Comparison of ENCODE assay signal across 8 cellular contexts in the genomic region with DNA sequence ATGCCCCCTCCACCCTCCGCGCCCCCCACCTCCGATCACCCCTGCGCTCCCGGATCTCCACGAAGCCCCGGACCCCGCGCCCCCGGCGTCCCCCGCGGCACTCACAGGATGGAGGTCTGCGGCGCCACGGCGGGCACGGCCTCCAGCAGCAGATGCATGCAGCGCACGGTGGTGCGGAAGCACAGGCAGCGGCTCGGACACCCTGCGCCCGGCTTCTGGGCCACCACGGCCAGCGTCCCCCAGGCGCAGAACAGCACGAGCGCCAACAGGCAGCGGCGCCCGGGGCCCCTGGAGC. TPM values are rescaled to one million over a fixed set of nuclear protein-coding genes. Genes with fewer than 3 reads are reported as not detected.
A peak's percentile ranks its signal among the peaks of the same experiment; 100 is the strongest.
DNase-seq lines count a peak whose midpoint lies in the region; ATAC-seq, FAIRE-seq and TF ChIP-seq lines count a peak whose summit lies in the region.

No MANE protein-coding gene starts in this region.

- H3K36me3 ChIP-seq in HUES48 (ENCODE audit: control insufficient read depth, insufficient read depth, low read length) (no peaks in the 10 kb centered on the region), ascending aorta (no peaks in the 10 kb centered on the region), iPS DF 6.9 (ENCODE audit: control insufficient read depth, insufficient read depth, low read length) (no peaks in the 10 kb centered on the region; the same call in 1 of the 2 replicates), small intestine (ENCODE audit: control insufficient read depth in 2 of 2, insufficient read depth in 2 of 2, low read length in 2 of 2) (no peaks in the 10 kb centered on the region)

- no peak overlapping the region for H3K4me3 Mint-ChIP-seq in effector memory CD8-positive, alpha-beta T cell

- intact Hi-C loops in ascending aorta (cut with DNase I): loop anchor here (1.0 to 5.0 kb wide), 6 partner anchors 37 to 1067 kb away; a partner anchor contains a TSS

- WGBS in iPS DF 6.9 (ENCODE audit: insufficient coverage, insufficient read length): no CpG with 5 or more reads among the region's 33 CpGs
- WGBS in small intestine, 3 donors: 2 to 11% (median 6%) methylated on average over 12 to 33 of the region's 33 CpGs

- H3K27me3 Mint-ChIP-seq in effector memory CD8-positive, alpha-beta T cell: peaks cover 12 to 59% of the 10 kb centered on the region in 2 donors

- no peaks in the 10 kb centered on the region for H3K9me3 ChIP-seq in HUES48 (ENCODE audit: control insufficient read depth, insufficient read depth, low read length)
- no peaks in the 10 kb centered on the region for H3K9me3 ChIP-seq in ascending aorta
- no peaks in the 10 kb centered on the region for H3K9me3 ChIP-seq in iPS DF 6.9 (ENCODE audit: control insufficient read depth, insufficient read depth, low read length)
- no peaks in the 10 kb centered on the region for H3K9me3 ChIP-seq in small intestine (ENCODE audit: control insufficient read depth, low read depth)

- H3K9ac ChIP-seq in HUES48 (ENCODE audit: low read depth, low read length): peak overlapping the region; percentile 63; the same call in 1 of the 2 replicates

- H3K27ac Mint-ChIP-seq in effector memory CD8-positive, alpha-beta T cell: no peak overlapping the region

- peak in 1 of 2 donors; percentile 66 for DNase-seq in ascending aorta (ENCODE audit: low spot score in 2 of 2)
- no peak for DNase-seq in iPS DF 6.9 (ENCODE audit: low read depth, low spot score)
- no peak for DNase-seq in small intestine
- no peak for DNase-seq in effector memory CD8-positive, alpha-beta T cell
- no peak for DNase-seq in putamen (ENCODE audit: low spot score)
- DNase-seq in MV-4-11 (lab: John Stamatoyannopoulos, UW): no peak
- DNase-seq in hepatic stellate cell (ENCODE audit: low spot score): no peak

- FAIRE-seq in small intestine (lab: Jason Lieb, UNC): no peak

- H3K27me3 ChIP-seq in HUES48 (ENCODE audit: control insufficient read depth, insufficient read depth, low read length) (peaks cover 38% of the 10 kb centered on the region), ascending aorta (no peaks in the 10 kb centered on the region), iPS DF 6.9 (ENCODE audit: control insufficient read depth, insufficient read depth, low read length) (no peaks in the 10 kb centered on the region), small intestine (ENCODE audit: control insufficient read depth in 2 of 2, insufficient read depth in 2 of 2, low read length in 2 of 2) (peaks cover 5 to 8% of the 10 kb centered on the region in 2 donors)

- peak overlapping the region; percentile 75 for H3K4me3 ChIP-seq in HUES48 (ENCODE audit: low read depth, low read length)
- H3K4me3 ChIP-seq in ascending aorta: peak overlapping the region; percentile 80 to 92
- H3K4me3 ChIP-seq in iPS DF 6.9 (ENCODE audit: low read length): peak overlapping the region; percentile 67; the same call in 1 of the 2 replicates
- H3K4me3 ChIP-seq in small intestine (ENCODE audit: low read depth in 1 of 2, low read length in 2 of 2): peak overlapping the region; percentile 12 to 38

- TF ChIP-seq CTCF in ascending aorta (IDR thresholded peaks at IDR 0.05): no peak

- peaks cover 2 to 13% of the 10 kb centered on the region in 2 donors for H3K9me3 Mint-ChIP-seq in effector memory CD8-positive, alpha-beta T cell

- H3K27ac ChIP-seq in HUES48 (ENCODE audit: low read depth, low read length) (peak overlapping the region; percentile 68), ascending aorta (peak overlapping the region; percentile 99 to 100), iPS DF 6.9 (ENCODE audit: low read length) (no peak overlapping the region), small intestine (ENCODE audit: low read depth in 1 of 2, low read length in 1 of 2) (peak overlapping the region in 1 of 2 donors; percentile 77)

- H3K4me1 Mint-ChIP-seq in effector memory CD8-positive, alpha-beta T cell (ENCODE audit: low read depth in 2 of 2): peaks cover 0 to 2% of the 10 kb centered on the region in 2 donors

- H3K36me3 Mint-ChIP-seq in effector memory CD8-positive, alpha-beta T cell (ENCODE audit: insufficient read depth): no peaks in the 10 kb centered on the region

- no peak for ATAC-seq in effector memory CD8-positive, alpha-beta T cell (replicated peaks)

- H3K4me1 ChIP-seq in HUES48 (ENCODE audit: control insufficient read depth, insufficient read depth, low read length) (peaks cover 25% of the 10 kb centered on the region), ascending aorta (peaks cover 4 to 29% of the 10 kb centered on the region in 2 donors), iPS DF 6.9 (ENCODE audit: control insufficient read depth, insufficient read depth, low read length) (peaks cover 5% of the 10 kb centered on the region), small intestine (ENCODE audit: control insufficient read depth in 2 of 2, insufficient read depth in 1 of 2, low read depth in 1 of 2, low read length in 1 of 2) (no peaks in the 10 kb centered on the region)

RNA-seq across cellular contexts. Expression of a gene that starts 0.2 kb away (rescaled TPM):
- total RNA-seq in ascending aorta: 188 TPM
- 10 to 100 TPM in 1 of 3 donors, 1 to 10 TPM in 1, under 1 TPM in 1; 0.81 to 12.0 (median 1.1) TPM for polyA plus RNA-seq in small intestine

Comparison
In these comparisons a context has a peak if more than half of its experiments do, and no peak if none do; other contexts are left out.
1. H3K4me3 ChIP-seq: peak in every context shown above with its lines; median percentile 86 in ascending aorta; 75 in HUES48; 67 in iPS DF 6.9; 25 in small intestine.